In genomic region chrX:29066516-29066915, GRCh38 we compare ENCODE assay signal across 20 cellular contexts.
A peak's percentile ranks its signal among the peaks of the same experiment; 100 is the strongest.
DNase-seq lines count a peak whose midpoint lies in the region; ATAC-seq and TF ChIP-seq lines count a peak whose summit lies in the region.
"Had no signal": no experiment of that assay in that cellular context is flagged by ENCODE, and none has a peak within 500 bp of the region (broad histone marks: within the 10 kb centered on the region; RNA-seq: fewer than 3 reads in every experiment).

No MANE protein-coding gene starts in this region.

- no peaks in the 10 kb centered on the region for H3K9me1 ChIP-seq in IMR-90 (ENCODE audit: insufficient read depth, low read length)

- H3K27me3 Mint-ChIP-seq in Caco-2 (ENCODE audit: insufficient read depth, unreplicated experiment), result no peaks in the 10 kb centered on the region
- H3K27me3 Mint-ChIP-seq: B cell; CD4-positive, CD25-positive, alpha-beta regulatory T cell had no signal

- H3K4me1 Mint-ChIP-seq in Caco-2 (ENCODE audit: low read depth, unreplicated experiment), result no peaks in the 10 kb centered on the region
- H3K4me1 Mint-ChIP-seq: B cell; CD4-positive, CD25-positive, alpha-beta regulatory T cell had no signal

- no peak for TF ChIP-seq RAD21 in IMR-90 (IDR thresholded peaks at IDR 0.05; ENCODE audit: low read length)

- no peak overlapping the region for H3K4me2 ChIP-seq in IMR-90 (ENCODE audit: low read depth, low read length)
- H3K4me2 ChIP-seq: BLaER1 had no signal

- H2AK5ac ChIP-seq in IMR-90 (ENCODE audit: low read depth, low read length), result no peak overlapping the region

- no peak overlapping the region for H3K14ac ChIP-seq in IMR-90 (replicated peaks; ENCODE audit: low read depth, low read length)

- peak overlapping the region; percentile 58 for H2AFZ ChIP-seq in IMR-90 (replicated peaks; ENCODE audit: low read length, poor library complexity)

- H2BK15ac ChIP-seq in IMR-90 (ENCODE audit: low read depth, low read length), result no peak overlapping the region

- H3K4ac ChIP-seq in IMR-90 (ENCODE audit: low read depth, low read length), result no peak overlapping the region

- no peaks in the 10 kb centered on the region for H3K9me3 Mint-ChIP-seq in Caco-2 (ENCODE audit: unreplicated experiment)

- H3K9me3 ChIP-seq in Caco-2, result no peaks in the 10 kb centered on the region
- no peaks in the 10 kb centered on the region for H3K9me3 ChIP-seq in IMR-90 (ENCODE audit: control insufficient read depth, insufficient read depth, low read length)
- H3K9me3 ChIP-seq in stomach, result no peaks in the 10 kb centered on the region
- H3K9me3 ChIP-seq: BLaER1, HAP-1 had no signal

- no peaks in the 10 kb centered on the region for H3K36me3 Mint-ChIP-seq in Caco-2 (ENCODE audit: insufficient read depth, unreplicated experiment)
- H3K36me3 Mint-ChIP-seq: CD4-positive, CD25-positive, alpha-beta regulatory T cell; CD8-positive, alpha-beta T cell had no signal

- H3K79me1 ChIP-seq in IMR-90 (ENCODE audit: low read depth in 1 of 2, low read length in 2 of 2), result no peaks in the 10 kb centered on the region

- no peaks in the 10 kb centered on the region for H3K4me1 ChIP-seq in Caco-2
- H3K4me1 ChIP-seq in IMR-90 (ENCODE audit: control insufficient read depth, insufficient read depth, low read length), result no peaks in the 10 kb centered on the region
- no peaks in the 10 kb centered on the region for H3K4me1 ChIP-seq in stomach
- H3K4me1 ChIP-seq: BLaER1 had no signal

- CTCF ChIA-PET in Caco-2 (lab: Charles Lee) (no interaction called here), IMR-90 (lab: Yijun Ruan, JAX) (no interaction called here)

- H3K4me3 ChIP-seq in Caco-2 (ENCODE audit: low read depth, low read length), result no peak overlapping the region
- H3K4me3 ChIP-seq in H7 (ENCODE audit: insufficient read depth, low read depth, low read length), result no peak overlapping the region
- H3K4me3 ChIP-seq in IMR-90 (ENCODE audit: insufficient read depth, low read depth, low read length), result no peak overlapping the region
- H3K4me3 ChIP-seq in stomach, result no peak overlapping the region
- H3K4me3 ChIP-seq: BLaER1, HAP-1 had no signal

- no CpG with 5 or more reads among the region's 1 CpG for WGBS in IMR-90 (ENCODE audit: extremely low coverage in 2 of 2, insufficient read length in 1 of 2), 2 experiments
- WGBS in stomach, 5 donors, result 41 to 83% (median 51%) methylated on average over 1 of the region's 1 CpG; no CpG with 5 or more reads in 1 of the 5 donors

- H3K36me3 ChIP-seq in Caco-2 (ENCODE audit: control insufficient read depth, insufficient read depth, low read length) (no peaks in the 10 kb centered on the region), H7 (replicated peaks; ENCODE audit: control insufficient read depth, insufficient read depth, low read length) (no peaks in the 10 kb centered on the region), IMR-90 (ENCODE audit: control insufficient read depth, insufficient read depth, low read length) (no peaks in the 10 kb centered on the region), stomach (no peaks in the 10 kb centered on the region)
- H3K36me3 ChIP-seq: BLaER1, HAP-1 had no signal

- ATAC-seq in IMR-90 (ENCODE audit: low read depth) (no peak), GM18909 (IDR thresholded peaks at IDR 0.05; ENCODE audit: poor library complexity, unreplicated experiment) (no peak), HG03521 (IDR thresholded peaks at IDR 0.05; ENCODE audit: unreplicated experiment) (no peak)
- ATAC-seq: CD8-positive, alpha-beta T cell had no signal

- no peak overlapping the region for H3K56ac ChIP-seq in IMR-90 (ENCODE audit: extremely low read depth, insufficient read depth, low read length)

- no peak overlapping the region for H2BK120ac ChIP-seq in IMR-90 (ENCODE audit: low read depth, low read length)

- no peak overlapping the region for H3K9ac ChIP-seq in IMR-90 (ENCODE audit: low read depth, low read length)
- H3K9ac ChIP-seq: BLaER1 had no signal

- H3K4me3 Mint-ChIP-seq in Caco-2 (ENCODE audit: unreplicated experiment), result no peak overlapping the region
- H3K4me3 Mint-ChIP-seq: B cell; CD4-positive, CD25-positive, alpha-beta regulatory T cell; CD8-positive, alpha-beta T cell; HFFc6 had no signal

- no peak for TF ChIP-seq EP300 in stomach (IDR thresholded peaks at IDR 0.05)

- BruUV-seq in Caco-2 (replicated peaks; lab: Mats Ljungman, UMichigan) (no TSS peak), IMR-90 (replicated peaks; lab: Mats Ljungman, UMichigan) (no TSS peak)

- H3K27ac Mint-ChIP-seq in Caco-2 (ENCODE audit: unreplicated experiment), result no peak overlapping the region
- H3K27ac Mint-ChIP-seq: B cell; CD4-positive, CD25-positive, alpha-beta regulatory T cell; CD8-positive, alpha-beta T cell; HFFc6 had no signal

- dilution Hi-C loops in IMR-90 (cut with HindIII; ENCODE audit: low sequenced_read_pairs, unreplicated experiment), result no loop called here

- H4K5ac ChIP-seq in IMR-90 (ENCODE audit: low read depth, low read length), result no peak overlapping the region

- H2BK20ac ChIP-seq in IMR-90 (ENCODE audit: low read depth, low read length), result no peak overlapping the region

- H4K91ac ChIP-seq in IMR-90 (ENCODE audit: insufficient read depth, low read depth, low read length), result no peak overlapping the region

- H3K27ac ChIP-seq in IMR-90 (ENCODE audit: insufficient read depth, low read length) (no peak overlapping the region), stomach (no peak overlapping the region)
- H3K27ac ChIP-seq: 22Rv1, BLaER1, C4-2B had no signal

- TF ChIP-seq CTCF in Caco-2 (IDR thresholded peaks at IDR 0.05; ENCODE audit: insufficient read depth in 1 of 2, low read depth in 1 of 2, low read length in 1 of 2, severe bottlenecking in 1 of 2, unreplicated experiment in 1 of 2) (no peak), IMR-90 (conservative IDR thresholded peaks at IDR 0.05; ENCODE audit: low read depth, low read length) (no peak), stomach (IDR thresholded peaks at IDR 0.05) (no peak)

- TF ChIP-seq POLR2A in IMR-90 (IDR thresholded peaks at IDR 0.05; ENCODE audit: low read depth, low read length) (no peak), stomach (IDR thresholded peaks at IDR 0.05) (no peak)

- H4K20me1 ChIP-seq in IMR-90 (ENCODE audit: insufficient read depth, low read length), result no peaks in the 10 kb centered on the region
- H4K20me1 ChIP-seq: BLaER1 had no signal

- no peak overlapping the region for H3K23ac ChIP-seq in IMR-90 (ENCODE audit: low read depth, low read length)

- H2BK5ac ChIP-seq in IMR-90 (ENCODE audit: low read depth, low read length, poor library complexity, severe bottlenecking), result no peak overlapping the region

- DNase-seq in Caco-2 (peak; percentile 1 to 39), H7 (peak; percentile 8), IMR-90 (no peak), iPS-NIHi7 (ENCODE audit: extremely low spot score) (peak; percentile 32), stomach (no peak)
- no peak for DNase-seq in activated CD4-positive, alpha-beta T cell treated with anti-CD3 and anti-CD28 coated beads for 1 hour
- DNase-seq: CD4-positive, CD25-positive, alpha-beta regulatory T cell; CD8-positive, alpha-beta T cell; DMS 273 treated with DMSO at 0.1 percent for 48 hours; DMS79; EL; GF-D8; HFFc6 had no signal

- H4K8ac ChIP-seq in IMR-90 (ENCODE audit: low read depth in 2 of 2, low read length in 2 of 2), result no peak overlapping the region

- POLR2A ChIA-PET in Caco-2 (lab: Charles Lee) (no interaction called here), IMR-90 (lab: Charles Lee; ENCODE audit: unreplicated experiment) (no interaction called here)

- no peak overlapping the region for H3K18ac ChIP-seq in IMR-90 (ENCODE audit: low read depth, low read length)

- intact Hi-C loops in Caco-2 (cut with micrococcal nuclease; ENCODE audit: unreplicated experiment), result no loop called here
- intact Hi-C loops in IMR-90 (cut with micrococcal nuclease), result no loop called here
- intact Hi-C loops in stomach (cut with DNase I; ENCODE audit: low total_unique reads), result no loop called here

- no peak overlapping the region for H2AK9ac ChIP-seq in IMR-90 (replicated peaks; ENCODE audit: low read depth, low read length, poor library complexity)

- in situ Hi-C loops in IMR-90 (cut with MboI; ENCODE audit: low sequenced_read_pairs), result no loop called here

- H3K27me3 ChIP-seq in Caco-2 (replicated peaks; ENCODE audit: control insufficient read depth, insufficient read depth, low read length) (no peaks in the 10 kb centered on the region), H7 (ENCODE audit: control insufficient read depth, insufficient read depth, low read length) (no peaks in the 10 kb centered on the region), IMR-90 (ENCODE audit: control insufficient read depth, insufficient read depth, low read length) (no peaks in the 10 kb centered on the region), stomach (no peaks in the 10 kb centered on the region)
- H3K27me3 ChIP-seq: BLaER1 had no signal

TF ChIP-seq in IMR-90, 13 proteins besides CTCF, POLR2A, EP300 and RAD21 (continues in another document):
- no peak for TF ChIP-seq MAFK (IDR thresholded peaks at IDR 0.05; ENCODE audit: low read depth, low read length)
- no peak for TF ChIP-seq ELK1 (IDR thresholded peaks at IDR 0.05; ENCODE audit: borderline replicate concordance, low read depth, low read length)
- no peak for TF ChIP-seq BHLHE40 (IDR thresholded peaks at IDR 0.05; ENCODE audit: low read depth, low read length)
- no peak for TF ChIP-seq MXI1 (IDR thresholded peaks at IDR 0.05; ENCODE audit: borderline replicate concordance, low read depth, low read length)
- TF ChIP-seq SMC3 (IDR thresholded peaks at IDR 0.05; ENCODE audit: low read depth, low read length), result no peak
- no peak for TF ChIP-seq FOS (IDR thresholded peaks at IDR 0.05; ENCODE audit: low read depth, low read length)
- TF ChIP-seq RFX5 (IDR thresholded peaks at IDR 0.05; ENCODE audit: low read depth, low read length), result no peak
- no peak for TF ChIP-seq MAZ (IDR thresholded peaks at IDR 0.05; ENCODE audit: borderline replicate concordance, low read depth, low read length)
- no peak for TF ChIP-seq CEBPB (IDR thresholded peaks at IDR 0.05; ENCODE audit: low read depth, low read length)
- TF ChIP-seq CHD1 (IDR thresholded peaks at IDR 0.05; ENCODE audit: low read depth, low read length), result no peak
- no peak for TF ChIP-seq NFE2L2 (IDR thresholded peaks at IDR 0.05; ENCODE audit: low read depth, low read length)
- no peak for TF ChIP-seq RCOR1 (IDR thresholded peaks at IDR 0.05; ENCODE audit: insufficient replicate concordance, low read length)

Comparison
In these comparisons a context has a peak if more than half of its experiments do, and no peak if none do; other contexts are left out.
1. DNase-seq: peak in Caco-2 (2 of 2), H7 (single experiment) and iPS-NIHi7 (single experiment); none in IMR-90 (single experiment), activated CD4-positive, alpha-beta T cell treated with anti-CD3 and anti-CD28 coated beads for 1 hour (single experiment) and stomach (single experiment).